19 cellular contexts compared by ENCODE assay signal in the genomic region with DNA sequence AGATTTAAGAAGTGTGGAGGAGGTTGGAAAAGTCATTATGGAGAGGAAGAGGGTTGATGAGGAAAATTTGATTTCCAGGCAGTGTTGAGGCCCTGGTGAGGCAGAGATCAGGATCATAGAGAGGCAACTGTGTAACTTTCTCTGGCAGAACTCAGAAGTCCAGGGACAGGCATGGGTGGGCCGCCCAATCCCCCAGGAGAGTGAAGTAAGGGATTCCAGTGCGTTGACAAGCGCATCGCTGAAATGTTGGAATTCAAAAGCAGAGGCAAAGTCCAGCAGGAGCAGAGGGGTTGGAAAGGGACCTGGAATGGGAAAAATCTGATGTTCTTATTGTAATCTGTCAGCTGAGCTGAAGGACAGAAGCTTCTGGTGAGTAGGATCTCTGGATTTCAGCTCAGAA.
DNase-seq lines count a peak whose midpoint lies in the region; ATAC-seq and TF ChIP-seq lines count a peak whose summit lies in the region.
"Had no signal": no experiment of that assay in that cellular context is flagged by ENCODE, and none has a peak within 500 bp of the region (broad histone marks: within the 10 kb centered on the region; RNA-seq: fewer than 3 reads in every experiment).

No MANE protein-coding gene starts in this region.

- H3K23ac ChIP-seq in neuronal stem cell (ENCODE audit: low read depth, low read length, poor library complexity), result no peak overlapping the region

- H3K4me2 ChIP-seq in DOHH2 (ENCODE audit: low read length) (peak overlapping the region; percentile 25), neuronal stem cell (ENCODE audit: insufficient read depth, low read length, poor library complexity, severe bottlenecking) (no peak overlapping the region)

- H3K4me1 ChIP-seq in DOHH2 (ENCODE audit: control insufficient read depth, low read length) (peaks cover 97% of the 10 kb centered on the region), neutrophil (ENCODE audit: control insufficient read depth in 1 of 2, insufficient read depth in 1 of 2, low read depth in 1 of 2, low read length in 1 of 2) (peaks cover 92 to 93% of the 10 kb centered on the region in 2 experiments), neuronal stem cell (ENCODE audit: control insufficient read depth in 2 of 2, insufficient read depth in 1 of 2, low read depth in 1 of 2, low read length in 2 of 2) (peaks cover 0 to 17% of the 10 kb centered on the region in 2 donors)

- intact Hi-C loops in CD4-positive, alpha-beta T cell (cut with DNase I, micrococcal nuclease), result loop anchor here in 1 of 2 experiments (5.0 kb wide), 1 partner anchor 35 kb away; no protein-coding TSS in a partner anchor

- H4K20me1 ChIP-seq in DOHH2 (ENCODE audit: control insufficient read depth, insufficient read depth, low read depth, low read length), result peaks cover 78% of the 10 kb centered on the region

- H2BK5ac ChIP-seq in neuronal stem cell (ENCODE audit: low read length), result no peak overlapping the region

- peaks cover 82% of the 10 kb centered on the region for H3K36me3 Mint-ChIP-seq in CD4-positive, alpha-beta T cell (ENCODE audit: low read depth)

- H3K27me3 Mint-ChIP-seq in CD4-positive, alpha-beta T cell, result no peaks in the 10 kb centered on the region
- H3K27me3 Mint-ChIP-seq: dendritic cell treated with granulocyte-macrophage colony-stimulating factor and Interleukin-4, amounts not matched to agents 40 ng/mL and 50 ng/mL, for 4 days had no signal

- H3K14ac ChIP-seq in neuronal stem cell (ENCODE audit: low read length), result no peak overlapping the region

- peaks cover 98% of the 10 kb centered on the region for H3K4me1 Mint-ChIP-seq in CD4-positive, alpha-beta T cell (ENCODE audit: low read depth)

- H3K79me2 ChIP-seq in DOHH2 (ENCODE audit: control insufficient read depth, low read length), result peaks cover 100% of the 10 kb centered on the region

- H3K9ac ChIP-seq in neuronal stem cell (ENCODE audit: low read depth, low read length, poor library complexity), result no peak overlapping the region
- H3K9ac ChIP-seq: GM23248, parathyroid adenoma had no signal

- H4K8ac ChIP-seq in neuronal stem cell (ENCODE audit: low read depth, low read length), result no peak overlapping the region

- peaks cover 65% of the 10 kb centered on the region for H3F3A ChIP-seq in DOHH2 (ENCODE audit: control insufficient read depth, insufficient read depth)

- H3K9me2 ChIP-seq in DOHH2 (replicated peaks; ENCODE audit: control insufficient read depth, low read length), result no peaks in the 10 kb centered on the region

- no peak overlapping the region for H3K18ac ChIP-seq in neuronal stem cell (ENCODE audit: low read length)

- no peak overlapping the region for H2AK5ac ChIP-seq in neuronal stem cell (ENCODE audit: low read depth, low read length)

- CTCF ChIA-PET in CD4-positive, alpha-beta T cell (lab: Charles Lee), result interaction anchor here (1.0 kb wide), 1 partner anchor 23 kb away, joined by 3 read pairs; no protein-coding TSS in a partner anchor

- ATAC-seq in CD4-positive, alpha-beta T cell (ENCODE audit: poor library complexity), result no peak
- ATAC-seq: activated T-cell treated with anti-CD3 and anti-CD28 coated beads, Interleukin-2, amount 50 U/mL, for 4 hours; K562 had no signal

- peak overlapping the region; percentile 98 for H3K27ac Mint-ChIP-seq in CD4-positive, alpha-beta T cell

- peaks cover 6% of the 10 kb centered on the region for H3K9me3 ChIP-seq in CD4-positive, alpha-beta T cell (ENCODE audit: control insufficient read depth, low read length)
- H3K9me3 ChIP-seq in DOHH2 (ENCODE audit: control insufficient read depth, insufficient read depth, low read length) (no peaks in the 10 kb centered on the region), neutrophil (no peaks in the 10 kb centered on the region), neuronal stem cell (replicated peaks in 1 of 2; ENCODE audit: control insufficient read depth in 2 of 2, insufficient read depth in 1 of 2, low read depth in 1 of 2, low read length in 2 of 2) (peaks cover 3 to 15% of the 10 kb centered on the region in 2 donors)
- H3K9me3 ChIP-seq: esophagus muscularis mucosa had no signal

- no peak overlapping the region for H4K91ac ChIP-seq in neuronal stem cell (ENCODE audit: low read depth, low read length, poor library complexity)

- no peak overlapping the region for H3K4me3 ChIP-seq in DOHH2 (ENCODE audit: low read length)
- H3K4me3 ChIP-seq in neutrophil (ENCODE audit: low read depth in 1 of 2, low read length in 1 of 2), result no peak overlapping the region
- no peak overlapping the region for H3K4me3 ChIP-seq in neuronal stem cell (ENCODE audit: low read length in 2 of 2)
- H3K4me3 ChIP-seq: esophagus muscularis mucosa, GM23248, K562 had no signal

- no peak for DNase-seq in CD4-positive, alpha-beta T cell
- DNase-seq in stimulated activated CD4-positive, alpha-beta T cell treated with anti-CD3 and anti-CD28 coated beads, Interleukin-4, amount 100 ng/mL, for 1 hour, result no peak
- DNase-seq in neuronal stem cell (ENCODE audit: low spot score), result no peak
- DNase-seq in stimulated activated naive CD4-positive, alpha-beta T cell (lab: John Stamatoyannopoulos, UW), result no peak
- DNase-seq: activated CD4-positive, CD25-positive, alpha-beta regulatory T cell; activated T-cell treated with anti-CD3 and anti-CD28 coated beads, Interleukin-2, amount 50 U/mL, for 4 hours; C1 segment of cervical spinal cord; GM23248; islet precursor cell; NCI-H1092; NCI-H2171; small intestine had no signal

- peaks cover 1% of the 10 kb centered on the region for H3K9me3 Mint-ChIP-seq in CD4-positive, alpha-beta T cell
- H3K9me3 Mint-ChIP-seq: dendritic cell treated with granulocyte-macrophage colony-stimulating factor and Interleukin-4, amounts not matched to agents 40 ng/mL and 50 ng/mL, for 4 days had no signal

- no peak overlapping the region for H2BK15ac ChIP-seq in neuronal stem cell (ENCODE audit: low read length)

- TF ChIP-seq CTCF in CD4-positive, alpha-beta T cell (IDR thresholded peaks at IDR 0.05), result no peak
- TF ChIP-seq CTCF in DOHH2 (IDR thresholded peaks at IDR 0.05; ENCODE audit: low read depth, low read length, poor library complexity, severe bottlenecking) (no peak), neutrophil (IDR thresholded peaks at IDR 0.05) (no peak)

- H3K79me1 ChIP-seq in neuronal stem cell (ENCODE audit: low read depth, low read length), result no peaks in the 10 kb centered on the region

- no peaks in the 10 kb centered on the region for H3K27me3 ChIP-seq in CD4-positive, alpha-beta T cell (ENCODE audit: control insufficient read depth, insufficient read depth, low read length)
- H3K27me3 ChIP-seq in DOHH2 (ENCODE audit: control insufficient read depth, low read length), result no peaks in the 10 kb centered on the region
- no peaks in the 10 kb centered on the region for H3K27me3 ChIP-seq in neutrophil
- no peaks in the 10 kb centered on the region for H3K27me3 ChIP-seq in neuronal stem cell (ENCODE audit: control insufficient read depth in 3 of 3, insufficient read depth in 3 of 3, low read depth in 1 of 3, low read length in 3 of 3)
- H3K27me3 ChIP-seq: esophagus muscularis mucosa had no signal

- peak overlapping the region; percentile 67 for H3K4me3 Mint-ChIP-seq in CD4-positive, alpha-beta T cell
- H3K4me3 Mint-ChIP-seq: activated T-cell treated with anti-CD3 and anti-CD28 coated beads, Interleukin-2, amount 50 U/mL, for 4 hours; dendritic cell treated with granulocyte-macrophage colony-stimulating factor and Interleukin-4, amounts not matched to agents 40 ng/mL and 50 ng/mL, for 4 days had no signal

- POLR2A ChIA-PET in CD4-positive, alpha-beta T cell (lab: Charles Lee), result interaction anchor here (0.9 to 5.2 kb wide), 4 partner anchors 13 to 270 kb away, joined by 4 to 32 read pairs (median 5); no protein-coding TSS in a partner anchor

- peak overlapping the region; percentile 93 for H3K27ac ChIP-seq in CD4-positive, alpha-beta T cell (ENCODE audit: low read depth, low read length)
- no peak overlapping the region for H3K27ac ChIP-seq in DOHH2 (ENCODE audit: low read depth, low read length)
- peak overlapping the region; percentile 99 for H3K27ac ChIP-seq in cingulate gyrus (ENCODE audit: low read depth, low read length)
- H3K27ac ChIP-seq in neutrophil, result peak overlapping the region; percentile 95
- H3K27ac ChIP-seq in neuronal stem cell (replicated peaks; ENCODE audit: low read length), result no peak overlapping the region
- H3K27ac ChIP-seq: esophagus muscularis mucosa, GM23248, parathyroid adenoma had no signal

- no CpG with 5 or more reads among the region's 4 CpGs for WGBS in neuronal stem cell (ENCODE audit: extremely low coverage in 2 of 2, insufficient read length in 2 of 2, insufficient replicate concordance in 1 of 2), 2 donors

- H3K36me3 ChIP-seq in DOHH2 (ENCODE audit: control insufficient read depth, low read length) (peaks cover 96% of the 10 kb centered on the region), neutrophil (peaks cover 16% of the 10 kb centered on the region), neuronal stem cell (replicated peaks in 1 of 2; ENCODE audit: control insufficient read depth in 2 of 2, insufficient read depth in 2 of 2, low read length in 2 of 2) (peaks cover 4 to 23% of the 10 kb centered on the region in 2 donors)
- H3K36me3 ChIP-seq: esophagus muscularis mucosa had no signal

- H2BK120ac ChIP-seq in neuronal stem cell (ENCODE audit: low read depth, low read length), result no peak overlapping the region

- H2BK12ac ChIP-seq in neuronal stem cell (ENCODE audit: low read length), result no peak overlapping the region

- H2AFZ ChIP-seq in neuronal stem cell (ENCODE audit: low read length), result no peak overlapping the region
- H2AFZ ChIP-seq: GM23248, parathyroid adenoma had no signal

- H3K4ac ChIP-seq in neuronal stem cell (ENCODE audit: low read length), result no peak overlapping the region

Comparison
In these comparisons a context has a peak if more than half of its experiments do, and no peak if none do; other contexts are left out.
1. H3K27ac ChIP-seq: peak in CD4-positive, alpha-beta T cell (single experiment), cingulate gyrus (single experiment) and neutrophil (single experiment); none in DOHH2 (single experiment) and neuronal stem cell (single experiment).